ENCODE assay signal across 24 cellular contexts in the genomic region with DNA sequence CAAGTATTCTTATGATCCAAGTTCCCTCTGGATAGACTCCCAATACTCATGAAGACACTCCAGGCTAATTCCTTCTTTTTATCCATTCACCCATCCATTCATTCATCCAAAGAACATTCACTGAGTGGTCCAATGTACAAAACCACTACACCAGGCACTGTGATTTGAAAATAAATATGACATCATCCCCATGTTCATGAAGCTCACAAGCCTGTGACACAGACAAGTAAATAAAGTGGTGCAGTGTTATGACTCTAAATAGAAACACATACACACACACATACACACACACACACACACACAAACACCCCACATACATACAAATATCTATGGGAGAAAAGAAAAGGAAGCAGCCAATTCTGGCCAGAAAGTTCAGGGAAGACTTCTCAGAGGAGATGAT.
"Had no signal": no experiment of that assay in that cellular context is flagged by ENCODE, and none has a peak within 500 bp of the region (broad histone marks: within the 10 kb centered on the region; RNA-seq: fewer than 3 reads in every experiment).

No MANE protein-coding gene starts in this region.

- H3K9me3 Mint-ChIP-seq: activated CD4-positive, alpha-beta memory T cell treated with anti-CD3 and anti-CD28 coated beads for 36 hours; activated naive CD4-positive, alpha-beta T cell treated with anti-CD3 and anti-CD28 coated beads for 36 hours; activated T-helper 2 cell treated with anti-CD3 and anti-CD28 coated beads, Interferon-gamma antibody, Interleukin-2, Interleukin-4, amounts not matched to agents 10 μg/mL and 5 μg/mL and 100 μg/mL, durations not matched to agents 14 hours and 24 hours and 36 hours; dendritic cell treated with granulocyte-macrophage colony-stimulating factor and Interleukin-4, amounts not matched to agents 40 ng/mL and 50 ng/mL, for 4 days; mesothelial cell of epicardium; nephron progenitor cell; T-helper 2 cell treated with Interferon-gamma antibody and Interleukin-4, amounts not matched to agents 5 μg/mL and 100 μg/mL, for 36 hours; type B pancreatic cell had no signal

- DNase-seq: activated CD4-positive, alpha-beta memory T cell treated with anti-CD3 and anti-CD28 coated beads for 36 hours; activated naive CD4-positive, alpha-beta T cell treated with anti-CD3 and anti-CD28 coated beads for 36 hours; activated T-cell treated with anti-CD3 and anti-CD28 coated beads for 4 hours; effector CD8-positive, alpha-beta T cell; islet precursor cell; nephron progenitor cell; occipital lobe; small intestine; stimulated activated CD4-positive, alpha-beta T cell treated with anti-CD3 and anti-CD28 coated beads, Interleukin-15, amount 100 ng/mL, for 24 hours; stimulated activated CD4-positive, alpha-beta T cell treated with anti-CD3 and anti-CD28 coated beads, Interleukin-2, amount 100 ng/mL, for 48 hours; stomach; testis had no signal

- H3K9me3 ChIP-seq: breast epithelium, right atrium auricular region, stomach, testis had no signal

- H3K4me3 Mint-ChIP-seq: activated CD4-positive, alpha-beta memory T cell treated with anti-CD3 and anti-CD28 coated beads for 36 hours; activated naive CD4-positive, alpha-beta T cell treated with anti-CD3 and anti-CD28 coated beads for 36 hours; dendritic cell treated with granulocyte-macrophage colony-stimulating factor and Interleukin-4, amounts not matched to agents 40 ng/mL and 50 ng/mL, for 4 days; mesothelial cell of epicardium; nephron progenitor cell; T-helper 2 cell treated with Interferon-gamma antibody and Interleukin-4, amounts not matched to agents 5 μg/mL and 100 μg/mL, for 36 hours; type B pancreatic cell had no signal

- H2AFZ ChIP-seq: hepatocyte had no signal

- FAIRE-seq: astrocyte, small intestine, TTC549 had no signal

- H3K36me3 ChIP-seq: breast epithelium had no signal

- H3K27me3 ChIP-seq: breast epithelium, hepatocyte, right atrium auricular region, stomach, testis had no signal

- H3K4me1 Mint-ChIP-seq: nephron progenitor cell had no signal

- H3K4me2 ChIP-seq: hepatocyte had no signal

- H3K27ac ChIP-seq: breast epithelium, hepatocyte, right atrium auricular region, stomach, testis had no signal

- H3K4me1 ChIP-seq: breast epithelium, testis had no signal

- H3K4me3 ChIP-seq: breast epithelium, hepatocyte, lung, right atrium auricular region, stomach, testis had no signal

- H3K27me3 Mint-ChIP-seq: activated CD4-positive, alpha-beta memory T cell treated with anti-CD3 and anti-CD28 coated beads for 36 hours; dendritic cell treated with granulocyte-macrophage colony-stimulating factor and Interleukin-4, amounts not matched to agents 40 ng/mL and 50 ng/mL, for 4 days; type B pancreatic cell had no signal

- ATAC-seq: esophagus mucosa had no signal

- H3K27ac Mint-ChIP-seq: activated CD4-positive, alpha-beta memory T cell treated with anti-CD3 and anti-CD28 coated beads for 36 hours; activated naive CD4-positive, alpha-beta T cell treated with anti-CD3 and anti-CD28 coated beads for 36 hours; activated T-helper 2 cell treated with anti-CD3 and anti-CD28 coated beads, Interferon-gamma antibody, Interleukin-2, Interleukin-4, amounts not matched to agents 10 μg/mL and 5 μg/mL and 100 μg/mL, durations not matched to agents 14 hours and 24 hours and 36 hours; dendritic cell treated with granulocyte-macrophage colony-stimulating factor and Interleukin-4, amounts not matched to agents 40 ng/mL and 50 ng/mL, for 4 days; mesothelial cell of epicardium; nephron progenitor cell; T-helper 2 cell treated with Interferon-gamma antibody and Interleukin-4, amounts not matched to agents 5 μg/mL and 100 μg/mL, for 36 hours; type B pancreatic cell had no signal
